In the genomic region with DNA sequence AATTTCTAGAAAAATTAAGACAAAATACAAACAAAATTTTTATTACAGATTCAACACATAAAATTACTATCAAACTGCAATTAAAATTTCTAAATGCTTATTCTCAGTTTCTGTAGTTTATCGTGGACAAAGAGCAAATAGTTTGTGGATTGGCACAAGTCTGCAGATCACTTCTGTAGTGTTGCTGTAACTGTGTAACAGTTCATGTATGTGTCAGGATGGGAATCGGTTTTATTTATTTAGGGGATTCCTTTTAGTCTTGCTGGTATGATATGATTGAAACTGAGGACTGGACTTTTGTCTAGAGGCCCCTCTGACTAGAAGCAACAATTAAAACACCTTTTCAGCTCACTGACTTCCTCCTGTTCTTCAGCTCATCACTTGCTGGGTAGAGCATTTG, we compare ENCODE assay signal across 1 cellular context.
TF ChIP-seq lines count a peak whose summit lies in the region.

No MANE protein-coding gene starts in this region.

TF ChIP-seq in HepG2, 621 proteins besides CTCF, POLR2A, EP300 and RAD21 (continued from another document):
- TF ChIP-seq, protein P1, sequence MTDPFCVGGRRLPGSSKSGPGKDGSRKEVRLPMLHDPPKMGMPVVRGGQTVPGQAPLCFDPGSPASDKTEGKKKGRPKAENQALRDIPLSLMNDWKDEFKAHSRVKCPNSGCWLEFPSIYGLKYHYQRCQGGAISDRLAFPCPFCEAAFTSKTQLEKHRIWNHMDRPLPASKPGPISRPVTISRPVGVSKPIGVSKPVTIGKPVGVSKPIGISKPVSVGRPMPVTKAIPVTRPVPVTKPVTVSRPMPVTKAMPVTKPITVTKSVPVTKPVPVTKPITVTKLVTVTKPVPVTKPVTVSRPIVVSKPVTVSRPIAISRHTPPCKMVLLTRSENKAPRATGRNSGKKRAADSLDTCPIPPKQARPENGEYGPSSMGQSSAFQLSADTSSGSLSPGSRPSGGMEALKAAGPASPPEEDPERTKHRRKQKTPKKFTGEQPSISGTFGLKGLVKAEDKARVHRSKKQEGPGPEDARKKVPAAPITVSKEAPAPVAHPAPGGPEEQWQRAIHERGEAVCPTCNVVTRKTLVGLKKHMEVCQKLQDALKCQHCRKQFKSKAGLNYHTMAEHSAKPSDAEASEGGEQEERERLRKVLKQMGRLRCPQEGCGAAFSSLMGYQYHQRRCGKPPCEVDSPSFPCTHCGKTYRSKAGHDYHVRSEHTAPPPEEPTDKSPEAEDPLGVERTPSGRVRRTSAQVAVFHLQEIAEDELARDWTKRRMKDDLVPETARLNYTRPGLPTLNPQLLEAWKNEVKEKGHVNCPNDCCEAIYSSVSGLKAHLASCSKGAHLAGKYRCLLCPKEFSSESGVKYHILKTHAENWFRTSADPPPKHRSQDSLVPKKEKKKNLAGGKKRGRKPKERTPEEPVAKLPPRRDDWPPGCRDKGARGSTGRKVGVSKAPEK (CRISPR knock-in tag; IDR thresholded peaks at IDR 0.05; ENCODE audit: borderline replicate concordance) = no peak
TF ChIP-seq in HepG2: peak in this region for 1.
